Comparison of ENCODE assay signal across 8 cellular contexts in genomic region chr16:15887283-15887682, GRCh38. TPM values are rescaled to one million over a fixed set of nuclear protein-coding genes. Genes with fewer than 3 reads are reported as not detected.
DNase-seq lines count a peak whose midpoint lies in the region; ATAC-seq and TF ChIP-seq lines count a peak whose summit lies in the region.
"Had no signal": no experiment of that assay in that cellular context is flagged by ENCODE, and none has a peak within 500 bp of the region (broad histone marks: within the 10 kb centered on the region; RNA-seq: fewer than 3 reads in every experiment).

No MANE protein-coding gene starts in this region.

- peak overlapping the region; percentile 99 for H3K4me3 Mint-ChIP-seq in HFFc6
- peak overlapping the region; percentile 93 for H3K4me3 Mint-ChIP-seq in activated CD4-positive, alpha-beta memory T cell treated with anti-CD3 and anti-CD28 coated beads, Interleukin-2, amount 10 ng/mL, durations not matched to agents 7 days and 5 days
- H3K4me3 Mint-ChIP-seq in stimulated activated naive B cell treated with anti-CD40 and anti-IgM and Interleukin-4, amounts not matched to agents 10 μg/mL and 1 μg/mL and 100 μg/mL, for 72 hours, result peak overlapping the region; percentile 91 to 95

- peaks cover 22% of the 10 kb centered on the region for H3K36me3 Mint-ChIP-seq in HFFc6 (ENCODE audit: low read depth)
- H3K36me3 Mint-ChIP-seq in activated CD4-positive, alpha-beta memory T cell treated with anti-CD3 and anti-CD28 coated beads, Interleukin-2, amount 10 ng/mL, durations not matched to agents 7 days and 5 days (ENCODE audit: low read depth), result peaks cover 27% of the 10 kb centered on the region
- peaks cover 7 to 15% of the 10 kb centered on the region in 2 donors for H3K36me3 Mint-ChIP-seq in stimulated activated naive B cell treated with anti-CD40 and anti-IgM and Interleukin-4, amounts not matched to agents 10 μg/mL and 1 μg/mL and 100 μg/mL, for 72 hours

- peaks cover 35% of the 10 kb centered on the region for H3K4me1 Mint-ChIP-seq in HFFc6 (ENCODE audit: low read depth)
- peaks cover 43% of the 10 kb centered on the region for H3K4me1 Mint-ChIP-seq in activated CD4-positive, alpha-beta memory T cell treated with anti-CD3 and anti-CD28 coated beads, Interleukin-2, amount 10 ng/mL, durations not matched to agents 7 days and 5 days
- H3K4me1 Mint-ChIP-seq in stimulated activated naive B cell treated with anti-CD40 and anti-IgM and Interleukin-4, amounts not matched to agents 10 μg/mL and 1 μg/mL and 100 μg/mL, for 72 hours, result peaks cover 13 to 20% of the 10 kb centered on the region in 2 donors

- H3K4me3 ChIP-seq in iPS-11a (ENCODE audit: low read depth, low read length), result peak overlapping the region; percentile 98

- no peaks in the 10 kb centered on the region for H3K9me3 Mint-ChIP-seq in HFFc6
- no peaks in the 10 kb centered on the region for H3K9me3 Mint-ChIP-seq in activated CD4-positive, alpha-beta memory T cell treated with anti-CD3 and anti-CD28 coated beads, Interleukin-2, amount 10 ng/mL, durations not matched to agents 7 days and 5 days
- no peaks in the 10 kb centered on the region for H3K9me3 Mint-ChIP-seq in stimulated activated naive B cell treated with anti-CD40 and anti-IgM and Interleukin-4, amounts not matched to agents 10 μg/mL and 1 μg/mL and 100 μg/mL, for 72 hours

- POLR2A ChIA-PET in activated CD4-positive, alpha-beta memory T cell treated with anti-CD3 and anti-CD28 coated beads, Interleukin-2, amount 10 ng/mL, durations not matched to agents 7 days and 5 days (lab: Charles Lee), result interaction anchor here (0.8 to 2.4 kb wide), 8 partner anchors 9 to 217 kb away, joined by 3 to 49 read pairs (median 6); no protein-coding TSS in a partner anchor

- no peak for DNase-seq in HFFc6
- no peak for DNase-seq in activated CD4-positive, alpha-beta memory T cell treated with anti-CD3 and anti-CD28 coated beads, Interleukin-2, amount 10 ng/mL, durations not matched to agents 7 days and 5 days
- no peak for DNase-seq in stimulated activated naive B cell treated with anti-CD40 and anti-IgM and Interleukin-4, amounts not matched to agents 10 μg/mL and 1 μg/mL and 100 μg/mL, for 72 hours
- DNase-seq in NCI-H69 (lab: John Stamatoyannopoulos, UW), result no peak
- no peak for DNase-seq in OCI-M2 (lab: John Stamatoyannopoulos, UW; ENCODE audit: unreplicated experiment)
- DNase-seq: NCI-H345 had no signal

- H3K27ac Mint-ChIP-seq in HFFc6, result peak overlapping the region; percentile 98
- H3K27ac Mint-ChIP-seq in activated CD4-positive, alpha-beta memory T cell treated with anti-CD3 and anti-CD28 coated beads, Interleukin-2, amount 10 ng/mL, durations not matched to agents 7 days and 5 days, result peak overlapping the region; percentile 92
- peak overlapping the region; percentile 97 for H3K27ac Mint-ChIP-seq in stimulated activated naive B cell treated with anti-CD40 and anti-IgM and Interleukin-4, amounts not matched to agents 10 μg/mL and 1 μg/mL and 100 μg/mL, for 72 hours

- H3K27me3 Mint-ChIP-seq in HFFc6 (ENCODE audit: insufficient read depth), result no peaks in the 10 kb centered on the region
- no peaks in the 10 kb centered on the region for H3K27me3 Mint-ChIP-seq in activated CD4-positive, alpha-beta memory T cell treated with anti-CD3 and anti-CD28 coated beads, Interleukin-2, amount 10 ng/mL, durations not matched to agents 7 days and 5 days
- H3K27me3 Mint-ChIP-seq in stimulated activated naive B cell treated with anti-CD40 and anti-IgM and Interleukin-4, amounts not matched to agents 10 μg/mL and 1 μg/mL and 100 μg/mL, for 72 hours, result no peaks in the 10 kb centered on the region

- no peak for ATAC-seq in stimulated activated naive B cell treated with anti-CD40 and anti-IgM and Interleukin-4, amounts not matched to agents 10 μg/mL and 1 μg/mL and 100 μg/mL, for 72 hours (replicated peaks)
- ATAC-seq in HG02763 (IDR thresholded peaks at IDR 0.05; ENCODE audit: unreplicated experiment), result no peak

- CTCF ChIA-PET in activated CD4-positive, alpha-beta memory T cell treated with anti-CD3 and anti-CD28 coated beads, Interleukin-2, amount 10 ng/mL, durations not matched to agents 7 days and 5 days (lab: Charles Lee), result interaction anchor here (0.6 to 1.8 kb wide), 5 partner anchors 13 to 240 kb away, joined by 3 to 12 read pairs (median 4); no protein-coding TSS in a partner anchor

- no peak for TF ChIP-seq CTCF in HFFc6 (IDR thresholded peaks at IDR 0.05)

RNA-seq across cellular contexts. Expression of gene CEP20, which starts 1.1 kb away (rescaled TPM):
- 10 to 100 TPM; 40.1 to 57.5 (median 49.4) TPM for total RNA-seq in HFFc6 (2021; fragmentation: NEBNext Ultra II Directional; extraction: Animal tissue kit (Norgen Biotek cat#: 25700))
- total RNA-seq in activated CD4-positive, alpha-beta memory T cell treated with anti-CD3 and anti-CD28 coated beads, Interleukin-2, amount 10 ng/mL, durations not matched to agents 7 days and 5 days, result 10 to 100 TPM; 49.7 to 56.1 TPM

RNA-seq across cellular contexts. Expression of gene MYH11, which starts 30.5 kb away (rescaled TPM):
- under 1 TPM in 4 of 6 experiments, not detected in 2; 0.02 to 0.23 (median 0.21) TPM for total RNA-seq in HFFc6 (2021; fragmentation: NEBNext Ultra II Directional; extraction: Animal tissue kit (Norgen Biotek cat#: 25700))
- total RNA-seq in activated CD4-positive, alpha-beta memory T cell treated with anti-CD3 and anti-CD28 coated beads, Interleukin-2, amount 10 ng/mL, durations not matched to agents 7 days and 5 days, result under 1 TPM; 0.08 to 0.10 TPM
